Comparison of ENCODE assay signal across 1 cellular context in genomic region chr2:134845028-134845427, GRCh38.
TF ChIP-seq lines count a peak whose summit lies in the region.

No MANE protein-coding gene starts in this region.

TF ChIP-seq in HepG2, 621 proteins besides CTCF, POLR2A, EP300 and RAD21:
- no peak for TF ChIP-seq IRF1 (CRISPR knock-in tag; IDR thresholded peaks at IDR 0.05; ENCODE audit: low read depth)
- no peak for TF ChIP-seq THAP7 (CRISPR knock-in tag; IDR thresholded peaks at IDR 0.05)
- TF ChIP-seq MIXL1 (CRISPR knock-in tag; IDR thresholded peaks at IDR 0.05) = no peak
- no peak for TF ChIP-seq TGIF2 (CRISPR knock-in tag; IDR thresholded peaks at IDR 0.05)
- TF ChIP-seq, protein P1, sequence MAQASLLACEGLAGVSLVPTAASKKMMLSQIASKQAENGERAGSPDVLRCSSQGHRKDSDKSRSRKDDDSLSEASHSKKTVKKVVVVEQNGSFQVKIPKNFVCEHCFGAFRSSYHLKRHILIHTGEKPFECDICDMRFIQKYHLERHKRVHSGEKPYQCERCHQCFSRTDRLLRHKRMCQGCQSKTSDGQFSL (CRISPR knock-in tag; IDR thresholded peaks at IDR 0.05) = no peak
TF ChIP-seq in HepG2: peak in this region for 0.
